ENCODE assay signal across 9 cellular contexts in genomic region chr9:34171753-34172535, GRCh38. TPM values are rescaled to one million over a fixed set of nuclear protein-coding genes. Genes with fewer than 3 reads are reported as not detected.
DNase-seq lines count a peak whose midpoint lies in the region; ATAC-seq and TF ChIP-seq lines count a peak whose summit lies in the region.
"Had no signal": no experiment of that assay in that cellular context is flagged by ENCODE, and none has a peak within 500 bp of the region (broad histone marks: within the 10 kb centered on the region; RNA-seq: fewer than 3 reads in every experiment).

No MANE protein-coding gene starts in this region.

- no peaks in the 10 kb centered on the region for H3K27me3 ChIP-seq in osteoblast (ENCODE audit: insufficient read depth, low read length)

- H4K20me1 ChIP-seq in osteoblast (ENCODE audit: insufficient read depth, low read length) = no peaks in the 10 kb centered on the region

- no peaks in the 10 kb centered on the region for H3K36me3 Mint-ChIP-seq in WTC11

- H3K9me3 ChIP-seq in osteoblast (ENCODE audit: low read depth, low read length) = no peaks in the 10 kb centered on the region

- H3K79me2 ChIP-seq in osteoblast (ENCODE audit: insufficient read depth, low read length) = no peaks in the 10 kb centered on the region

- H3K4me1 ChIP-seq in osteoblast (ENCODE audit: insufficient read depth, low read length) = no peaks in the 10 kb centered on the region

- H3K4me3 Mint-ChIP-seq in WTC11 = no peak overlapping the region

- peak; percentile 33 for DNase-seq in GM10248 (ENCODE audit: extremely low spot score)
- DNase-seq in WTC11 (ENCODE audit: low spot score) = no peak
- peak; percentile 59 for DNase-seq in medulla oblongata (ENCODE audit: extremely low spot score)
- no peak for DNase-seq in osteoblast (ENCODE audit: insufficient read length, low spot score, missing footprints)
- DNase-seq in HK-2 (ENCODE audit: unreplicated experiment) = no peak
- no peak for DNase-seq in activated CD4-positive, CD25-positive, alpha-beta regulatory T cell treated with anti-CD3 and anti-CD28 coated beads, Interleukin-2, amount 50 U/mL, for 72 hours
- DNase-seq in cerebellum (ENCODE audit: low spot score) = no peak

- POLR2A ChIA-PET in GM10248 (lab: Yijun Ruan, JAX) = interaction anchor here (0.6 kb wide), 1 partner anchor 122 kb away, joined by 3 read pairs; no protein-coding TSS in a partner anchor
- POLR2A ChIA-PET in WTC11 (lab: Charles Lee) = no interaction called here

- CTCF ChIA-PET in GM10248 (lab: Yijun Ruan, JAX) = interaction anchor here (1.7 kb wide), 1 partner anchor 19 kb away, joined by 5 read pairs; no protein-coding TSS in a partner anchor
- CTCF ChIA-PET in WTC11 (lab: Charles Lee) = interaction anchor here (0.6 to 1.4 kb wide), 3 partner anchors 16 to 1994 kb away, joined by 3 to 6 read pairs (median 3); no protein-coding TSS in a partner anchor

- TF ChIP-seq CTCF in GM10248 (IDR thresholded peaks at IDR 0.05; ENCODE audit: control extremely low read depth, extremely low read depth, low read depth, missing control alignments) = no peak
- no peak for TF ChIP-seq CTCF in WTC11 (IDR thresholded peaks at IDR 0.05)
- no peak for TF ChIP-seq CTCF in osteoblast (IDR thresholded peaks at IDR 0.05; ENCODE audit: extremely low read depth, low read depth, low read length)

- H3K9me3 Mint-ChIP-seq in WTC11 = no peaks in the 10 kb centered on the region

- H3K27me3 Mint-ChIP-seq in WTC11 (ENCODE audit: low read depth) = no peaks in the 10 kb centered on the region; the same call in 1 of the 2 replicates

- H3K4me2 ChIP-seq in osteoblast (ENCODE audit: insufficient read depth, low read length) = no peak overlapping the region

- no peak overlapping the region for H3K27ac ChIP-seq in osteoblast (ENCODE audit: low read depth, low read length)

- H3K4me1 Mint-ChIP-seq in WTC11 = no peaks in the 10 kb centered on the region

- H3K27ac Mint-ChIP-seq in WTC11 = no peak overlapping the region

- H3K4me3 ChIP-seq in osteoblast (ENCODE audit: insufficient read depth, low read length) = no peak overlapping the region

- ATAC-seq in HG03159 (IDR thresholded peaks at IDR 0.05; ENCODE audit: unreplicated experiment) = peak; percentile 72
- ATAC-seq in WTC11 = peak; percentile 62
- ATAC-seq: Panc1 had no signal

- H2AFZ ChIP-seq in osteoblast (ENCODE audit: low read length) = no peak overlapping the region

- no peaks in the 10 kb centered on the region for H3K36me3 ChIP-seq in osteoblast (ENCODE audit: insufficient read depth, low read length)

TF ChIP-seq in WTC11, 78 proteins besides CTCF, POLR2A, EP300 and RAD21 (continues in another document):
- no peak for TF ChIP-seq TP53 (CRISPR knock-in tag; IDR thresholded peaks at IDR 0.05)
- no peak for TF ChIP-seq PRDM15 (CRISPR knock-in tag; IDR thresholded peaks at IDR 0.05)
- no peak for TF ChIP-seq MAX (CRISPR knock-in tag; IDR thresholded peaks at IDR 0.05)
- no peak for TF ChIP-seq ZNF121 (CRISPR knock-in tag; IDR thresholded peaks at IDR 0.05)
- TF ChIP-seq AR (CRISPR knock-in tag; IDR thresholded peaks at IDR 0.05) = no peak
- no peak for TF ChIP-seq NFE2L1 (CRISPR knock-in tag; IDR thresholded peaks at IDR 0.05)
- no peak for TF ChIP-seq ZNF281 (CRISPR knock-in tag; IDR thresholded peaks at IDR 0.05)
- no peak for TF ChIP-seq SOX15 (CRISPR knock-in tag; IDR thresholded peaks at IDR 0.05)
- TF ChIP-seq USF2 (CRISPR knock-in tag; IDR thresholded peaks at IDR 0.05) = no peak
- TF ChIP-seq FOXP1 (CRISPR knock-in tag; IDR thresholded peaks at IDR 0.05; ENCODE audit: borderline replicate concordance) = no peak
- no peak for TF ChIP-seq KAT7 (CRISPR knock-in tag; IDR thresholded peaks at IDR 0.05; ENCODE audit: borderline replicate concordance)
- no peak for TF ChIP-seq CREB1 (CRISPR knock-in tag; IDR thresholded peaks at IDR 0.05)
- TF ChIP-seq PRRX2 (CRISPR knock-in tag; IDR thresholded peaks at IDR 0.05) = no peak
- TF ChIP-seq ZBTB21 (CRISPR knock-in tag; IDR thresholded peaks at IDR 0.05; ENCODE audit: borderline replicate concordance) = no peak

RNA-seq across cellular contexts. Expression of gene UBAP1, which starts 6.9 kb away (rescaled TPM):
- 23.9 to 26.3 TPM (median 25.7 TPM) in 3 replicates for total RNA-seq in WTC11 (2021)
- total RNA-seq in osteoblast = 40.9 and 43.9 TPM in 2 replicates
- total RNA-seq in cerebellum = 19.6 TPM

RNA-seq across cellular contexts. Expression of gene DCAF12, which starts 45.4 kb away (rescaled TPM):
- 27.0 to 31.8 TPM (median 28.3 TPM) in 3 replicates for total RNA-seq in WTC11 (2021)
- 21.4 and 21.8 TPM in 2 replicates for total RNA-seq in osteoblast
- total RNA-seq in cerebellum = 26.3 TPM

Comparison
In these comparisons a context has a peak if more than half of its experiments do, and no peak if none do; other contexts are left out.
1. DNase-seq: peak in GM10248 (single experiment) and medulla oblongata (single experiment); none in WTC11 (single experiment), osteoblast (single experiment), HK-2 (single experiment), activated CD4-positive, CD25-positive, alpha-beta regulatory T cell treated with anti-CD3 and anti-CD28 coated beads, Interleukin-2, amount 50 U/mL, for 72 hours (single experiment) and cerebellum (single experiment).